Comparison of ENCODE assay signal across 8 cellular contexts in the genomic region with DNA sequence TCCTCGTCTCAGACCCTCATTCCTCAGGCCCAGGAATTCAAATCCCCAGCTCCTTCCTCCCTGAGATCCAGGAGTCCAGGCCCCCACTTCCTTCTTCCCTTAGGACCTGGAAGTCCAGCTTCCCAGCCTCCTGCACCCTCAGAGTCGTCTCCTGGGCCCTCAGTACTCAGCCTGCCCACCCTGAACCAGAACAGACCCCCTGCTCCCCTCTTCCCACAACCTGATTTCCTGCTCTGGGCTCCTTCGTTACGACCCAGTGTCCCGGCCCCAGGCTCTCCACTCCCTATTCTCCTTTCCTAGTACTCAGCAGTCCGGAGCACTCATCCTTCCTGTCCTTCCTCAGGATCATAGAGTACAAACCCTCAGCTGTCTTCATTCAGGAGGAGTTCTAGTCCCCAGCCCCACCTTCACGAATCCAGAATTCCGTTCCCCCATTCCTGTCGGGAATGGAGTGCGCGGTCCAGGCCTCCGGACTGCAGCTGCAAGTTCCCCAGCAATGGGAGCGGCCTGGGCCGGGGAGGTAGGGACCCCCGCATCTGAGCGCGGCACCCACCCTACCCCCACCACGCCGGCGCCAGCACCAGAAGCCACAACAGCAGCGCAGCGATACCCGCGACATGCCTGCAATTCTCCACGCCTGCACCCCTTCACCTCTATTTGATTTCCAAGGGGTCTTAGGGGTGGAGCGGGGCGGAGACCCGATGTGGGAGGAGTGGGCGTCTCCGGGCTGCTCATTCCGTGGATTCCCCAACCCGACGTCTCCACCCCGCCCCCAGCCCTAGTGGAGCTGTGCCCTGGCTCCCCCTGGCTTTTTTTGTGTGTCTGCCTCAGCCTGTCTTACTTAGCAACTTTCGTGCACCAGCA. TPM values are rescaled to one million over a fixed set of nuclear protein-coding genes. Genes with fewer than 3 reads are reported as not detected.
DNase-seq lines count a peak whose midpoint lies in the region; ATAC-seq and TF ChIP-seq lines count a peak whose summit lies in the region.

No MANE protein-coding gene starts in this region.

- H3K9me3 ChIP-seq in Karpas-422 (ENCODE audit: low read length): no peaks in the 10 kb centered on the region

- no peaks in the 10 kb centered on the region for H3K9me3 Mint-ChIP-seq in natural killer cell treated with Interleukin-12 subunit alpha and Interleukin-12 subunit beta and Interleukin-15 and Interleukin-18, amount 100 ng/mL, for 72 hours

- H4K20me1 ChIP-seq in Karpas-422 (ENCODE audit: insufficient read depth, low read depth, low read length): peaks cover 16% of the 10 kb centered on the region; the same call in 1 of the 2 replicates

- intact Hi-C loops in dorsolateral prefrontal cortex (cut with DNase I): no loop called here

- H3K36me3 ChIP-seq in BJ (ENCODE audit: control insufficient read depth, insufficient read depth, low read length) (peaks cover 17% of the 10 kb centered on the region), Karpas-422 (ENCODE audit: insufficient read depth, low read length) (peaks cover 4% of the 10 kb centered on the region; the same call in 1 of the 2 replicates)

- peak overlapping the region; percentile 93 for H3K4me3 Mint-ChIP-seq in natural killer cell treated with Interleukin-12 subunit alpha and Interleukin-12 subunit beta and Interleukin-15 and Interleukin-18, amount 100 ng/mL, for 72 hours

- 0 out of 2 replicates have a peak, but pooled peaks have one; percentile 7 for TF ChIP-seq CTCF in BJ (IDR thresholded peaks at IDR 0.05; ENCODE audit: insufficient read depth, low read depth, low read length)
- peak in 17 of 56 donors; percentile 9 to 27 (median 19) for TF ChIP-seq CTCF in dorsolateral prefrontal cortex (IDR thresholded peaks at IDR 0.05 in 54 of 56, conservative IDR thresholded peaks at IDR 0.05 in 2 of 56; ENCODE audit: low read depth in 1 of 56, partially characterized antibody in 56 of 56)

- no peaks in the 10 kb centered on the region for H3K27me3 Mint-ChIP-seq in natural killer cell treated with Interleukin-12 subunit alpha and Interleukin-12 subunit beta and Interleukin-15 and Interleukin-18, amount 100 ng/mL, for 72 hours

- no peak for ATAC-seq in natural killer cell treated with Interleukin-12 subunit alpha and Interleukin-12 subunit beta and Interleukin-15 and Interleukin-18, amount 100 ng/mL, for 72 hours
- ATAC-seq in GM21515 (IDR thresholded peaks at IDR 0.05; ENCODE audit: unreplicated experiment): no peak
- ATAC-seq in GM18909 (IDR thresholded peaks at IDR 0.05; ENCODE audit: poor library complexity, unreplicated experiment): no peak
- no peak for ATAC-seq in HG03095 (IDR thresholded peaks at IDR 0.05; ENCODE audit: unreplicated experiment)

- no peak overlapping the region for H2AFZ ChIP-seq in Karpas-422 (ENCODE audit: low read length)

- DNase-seq in BJ (ENCODE audit: low read depth) (no peak), Karpas-422 (no peak), dorsolateral prefrontal cortex (peak in 1 of 10 donors; percentile 51), NCI-H1694 (lab: John Stamatoyannopoulos, UW) (no peak)
- DNase-seq in natural killer cell treated with Interleukin-12 subunit alpha and Interleukin-12 subunit beta and Interleukin-15 and Interleukin-18, amount 100 ng/mL, for 72 hours (ENCODE audit: low spot score): no peak

- CTCF ChIA-PET in BJ (lab: Yijun Ruan, JAX): interaction anchor here (1.0 kb wide), 1 partner anchor 149 kb away, joined by 3 read pairs; no protein-coding TSS in a partner anchor

- POLR2A ChIA-PET in BJ (lab: Charles Lee): interaction anchor here (0.6 kb wide), 1 partner anchor 19 kb away, joined by 3 read pairs; no protein-coding TSS in a partner anchor

- H3K9ac ChIP-seq in Karpas-422 (ENCODE audit: low read length): no peak overlapping the region

- no peak overlapping the region; the same call in 1 of the 2 replicates for H3K4me3 ChIP-seq in BJ (ENCODE audit: low read depth, low read length)
- H3K4me3 ChIP-seq in Karpas-422 (ENCODE audit: low read length): no peak overlapping the region
- peak overlapping the region; percentile 31 to 70 (median 54) for H3K4me3 ChIP-seq in dorsolateral prefrontal cortex

- H3K79me2 ChIP-seq in Karpas-422 (ENCODE audit: low read length): no peaks in the 10 kb centered on the region; the same call in 1 of the 2 replicates

- peaks cover 6% of the 10 kb centered on the region for H3K4me1 ChIP-seq in Karpas-422 (ENCODE audit: low read length)

- no peaks in the 10 kb centered on the region for H3K36me3 Mint-ChIP-seq in natural killer cell treated with Interleukin-12 subunit alpha and Interleukin-12 subunit beta and Interleukin-15 and Interleukin-18, amount 100 ng/mL, for 72 hours

- H3K9me2 ChIP-seq in Karpas-422 (replicated peaks; ENCODE audit: insufficient read depth, low read length): no peaks in the 10 kb centered on the region

- no peaks in the 10 kb centered on the region for H3K27me3 ChIP-seq in BJ (ENCODE audit: control insufficient read depth, insufficient read depth, low read length)
- H3K27me3 ChIP-seq in Karpas-422 (ENCODE audit: low read length): no peaks in the 10 kb centered on the region
- no peaks in the 10 kb centered on the region for H3K27me3 ChIP-seq in dorsolateral prefrontal cortex

- peak overlapping the region; percentile 23 for H3K4me2 ChIP-seq in Karpas-422 (ENCODE audit: low read depth, low read length, poor library complexity, severe bottlenecking)

- H3K27ac Mint-ChIP-seq in natural killer cell treated with Interleukin-12 subunit alpha and Interleukin-12 subunit beta and Interleukin-15 and Interleukin-18, amount 100 ng/mL, for 72 hours: peak overlapping the region; percentile 71 to 86

- H3K4me1 Mint-ChIP-seq in natural killer cell treated with Interleukin-12 subunit alpha and Interleukin-12 subunit beta and Interleukin-15 and Interleukin-18, amount 100 ng/mL, for 72 hours (ENCODE audit: low read depth in 2 of 2): peaks cover 45 to 54% of the 10 kb centered on the region in 2 donors

- H3K27ac ChIP-seq in Karpas-422 (ENCODE audit: low read length) (no peak overlapping the region), dorsolateral prefrontal cortex (peak overlapping the region in 49 of 59 donors; percentile 31 to 98 (median 76))

RNA-seq across cellular contexts. Expression of a gene that starts 12.7 kb away (rescaled TPM):
- polyA plus RNA-seq in BJ (2011; rRNA removed): 39.3 and 65.5 TPM in 2 replicates
- polyA minus RNA-seq in BJ (2011; rRNA and poly(A)+ RNA removed): 40.0 and 58.2 TPM in 2 replicates
- 49.4 and 111 TPM in 2 replicates for total RNA-seq in Karpas-422 (2014; rRNA removed; shearing (Covaris generic); ENCODE audit: low replicate concordance)
- 100 to 1,000 TPM in 69 of 120 experiments, 10 to 100 TPM in 51; 73.7 to 138 (median 102) TPM for total RNA-seq in dorsolateral prefrontal cortex
- total RNA-seq in natural killer cell treated with Interleukin-12 subunit alpha and Interleukin-12 subunit beta and Interleukin-15 and Interleukin-18, amount 100 ng/mL, for 72 hours: 100 to 1,000 TPM; 119 to 136 TPM

RNA-seq across cellular contexts. Expression of a gene that starts 33.7 kb away (rescaled TPM):
- polyA plus RNA-seq in BJ (2011; rRNA removed): 16.5 and 25.4 TPM in 2 replicates
- polyA minus RNA-seq in BJ (2011; rRNA and poly(A)+ RNA removed): 6.4 and 10.0 TPM in 2 replicates
- 12.5 and 32.9 TPM in 2 replicates for total RNA-seq in Karpas-422 (2014; rRNA removed; shearing (Covaris generic); ENCODE audit: low replicate concordance)
- 100 to 1,000 TPM in 6 of 120 experiments, 10 to 100 TPM in 114; 42.2 to 113 (median 77.4) TPM for total RNA-seq in dorsolateral prefrontal cortex
- 100 to 1,000 TPM in 1 of 2 donors, 10 to 100 TPM in 1; 83.3 to 128 TPM for total RNA-seq in natural killer cell treated with Interleukin-12 subunit alpha and Interleukin-12 subunit beta and Interleukin-15 and Interleukin-18, amount 100 ng/mL, for 72 hours

RNA-seq across cellular contexts. Expression of a gene that starts 36.4 kb away (rescaled TPM):
- not detected in 2 replicates for polyA plus RNA-seq in BJ (2011; rRNA removed)
- polyA minus RNA-seq in BJ (2011; rRNA and poly(A)+ RNA removed): not detected in 2 replicates
- 0.40 TPM in 1 of 2 replicates, not detected in the other for total RNA-seq in Karpas-422 (2014; rRNA removed; shearing (Covaris generic); ENCODE audit: low replicate concordance)
- total RNA-seq in dorsolateral prefrontal cortex: 10 to 100 TPM in 4 of 120 experiments, 1 to 10 TPM in 53, not detected in 63; 1.4 to 14.0 (median 2.9) TPM
- 1 to 10 TPM; 1.1 to 2.4 TPM for total RNA-seq in natural killer cell treated with Interleukin-12 subunit alpha and Interleukin-12 subunit beta and Interleukin-15 and Interleukin-18, amount 100 ng/mL, for 72 hours

RNA-seq across cellular contexts. Expression of a gene that starts 38.5 kb away (rescaled TPM):
- polyA plus RNA-seq in BJ (2011; rRNA removed): not detected in 2 replicates
- not detected in 2 replicates for polyA minus RNA-seq in BJ (2011; rRNA and poly(A)+ RNA removed)
- not detected in 2 replicates for total RNA-seq in Karpas-422 (2014; rRNA removed; shearing (Covaris generic); ENCODE audit: low replicate concordance)
- total RNA-seq in dorsolateral prefrontal cortex: 1 to 10 TPM in 5 of 120 experiments, under 1 TPM in 20, not detected in 95; 0.18 to 1.7 (median 0.63) TPM
- not detected for total RNA-seq in natural killer cell treated with Interleukin-12 subunit alpha and Interleukin-12 subunit beta and Interleukin-15 and Interleukin-18, amount 100 ng/mL, for 72 hours

Comparison
In these comparisons a context has a peak if more than half of its experiments do, and no peak if none do; other contexts are left out.
1. H3K4me3 ChIP-seq: peak in dorsolateral prefrontal cortex (59 of 59); none in BJ (single experiment) and Karpas-422 (single experiment).